ENCODE assay signal across 9 cellular contexts in genomic region chr1:119885903-119886783, GRCh38. TPM values are rescaled to one million over a fixed set of nuclear protein-coding genes. Genes with fewer than 3 reads are reported as not detected.
DNase-seq lines count a peak whose midpoint lies in the region; ATAC-seq and TF ChIP-seq lines count a peak whose summit lies in the region.
"Had no signal": no experiment of that assay in that cellular context is flagged by ENCODE, and none has a peak within 500 bp of the region (broad histone marks: within the 10 kb centered on the region; RNA-seq: fewer than 3 reads in every experiment).

No MANE protein-coding gene starts in this region.

- no peaks in the 10 kb centered on the region for H3K4me1 Mint-ChIP-seq in naive B cell

- no peaks in the 10 kb centered on the region for H3K27me3 ChIP-seq in tibial nerve

- H3K9me3 ChIP-seq in tibial nerve: no peaks in the 10 kb centered on the region

- peaks cover 0 to 15% of the 10 kb centered on the region in 2 donors for H3K36me3 Mint-ChIP-seq in naive B cell

- H3K27ac ChIP-seq in tibial nerve: no peak overlapping the region

- H3K4me3 Mint-ChIP-seq in naive B cell: no peak overlapping the region

- H3K27ac Mint-ChIP-seq in naive B cell: peak overlapping the region in 1 of 6 donors; percentile 72

- 58 to 59% methylated on average over 11 of the region's 11 CpGs for WGBS in tibial nerve, 2 donors

- H3K36me3 ChIP-seq in tibial nerve: peaks cover 0 to 3% (median 0%) of the 10 kb centered on the region in 3 donors

- TF ChIP-seq POLR2A in tibial nerve (IDR thresholded peaks at IDR 0.05): no peak

- ATAC-seq in naive B cell (ENCODE audit: low read depth in 2 of 2): peak; percentile 41 to 44
- no peak for ATAC-seq in HG03108 (IDR thresholded peaks at IDR 0.05; ENCODE audit: unreplicated experiment)

- no peak overlapping the region for H3K4me3 ChIP-seq in tibial nerve

- DNase-seq in NCI-H526 (lab: John Stamatoyannopoulos, UW): peak; percentile 33 to 78
- DNase-seq in NCI-H526 treated with DMSO at 0.1 percent for 48 hours (lab: John Stamatoyannopoulos, UW): no peak
- peak; percentile 68 for DNase-seq in NAMALWA (ENCODE audit: low spot score)
- DNase-seq in activated CD4-positive, alpha-beta T cell treated with anti-CD3 and anti-CD28 coated beads, Interleukin-2, amount 50 U/mL, for 1 hour: peak; percentile 53
- DNase-seq in effector CD8-positive, alpha-beta T cell (lab: John Stamatoyannopoulos, UW): peak; percentile 34
- DNase-seq in naive B cell: peak; percentile 8
- DNase-seq in tibial nerve (ENCODE audit: low spot score in 2 of 2): peak in 1 of 2 donors; percentile 59

- no peak for TF ChIP-seq EP300 in tibial nerve (IDR thresholded peaks at IDR 0.05)

- H3K4me1 ChIP-seq in tibial nerve: peaks cover 0 to 6% (median 0%) of the 10 kb centered on the region in 4 donors

- H3K9me3 Mint-ChIP-seq in naive B cell: peaks cover 6 to 25% (median 11%) of the 10 kb centered on the region in 7 donors

- H3K27me3 Mint-ChIP-seq in naive B cell: peaks cover 11 to 22% (median 21%) of the 10 kb centered on the region in 3 donors

- TF ChIP-seq CTCF in tibial nerve (IDR thresholded peaks at IDR 0.05): peak; percentile 39 to 56 (median 42)

RNA-seq across cellular contexts. Expression of gene ADAM30, which starts 10.2 kb away (rescaled TPM):
- polyA plus RNA-seq in naive B cell (ENCODE audit: low read depth in 6 of 6): not detected
- not detected for total RNA-seq in tibial nerve
- total RNA-seq: glomerular endothelial cell had no signal
